Comparison of ENCODE assay signal across 22 cellular contexts in the genomic region with DNA sequence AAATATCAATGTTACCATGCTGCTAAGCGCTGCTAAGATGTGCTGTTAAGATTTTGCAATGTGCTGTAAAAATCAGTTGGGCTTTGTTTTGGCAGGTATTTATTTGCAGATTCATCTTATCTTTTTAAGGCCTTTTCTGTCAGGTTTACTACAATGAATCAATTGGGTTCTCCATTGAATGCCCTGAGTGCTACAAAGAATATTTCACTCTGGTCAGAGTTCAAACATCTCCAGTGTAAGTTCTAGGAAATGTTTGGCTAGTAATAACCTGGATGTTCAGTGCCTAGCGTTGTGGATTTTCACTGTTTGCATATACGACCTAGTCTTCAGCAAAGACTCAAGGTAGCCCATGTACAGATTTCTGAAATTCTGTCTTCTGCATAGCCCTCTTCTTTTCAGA.
"Had no signal": no experiment of that assay in that cellular context is flagged by ENCODE, and none has a peak within 500 bp of the region (broad histone marks: within the 10 kb centered on the region; RNA-seq: fewer than 3 reads in every experiment).

No MANE protein-coding gene starts in this region.

- H3K4me2 ChIP-seq: hepatocyte had no signal

- H3K4me1 ChIP-seq: testis, tibial nerve had no signal

- H3K36me3 Mint-ChIP-seq: naive B cell had no signal

- H3K36me3 ChIP-seq: left lung, neutrophil, sigmoid colon had no signal

- H3K27ac Mint-ChIP-seq: dendritic cell treated with granulocyte-macrophage colony-stimulating factor and Interleukin-4, amounts not matched to agents 40 ng/mL and 50 ng/mL, for 4 days; nephron; stimulated activated naive B cell treated with anti-CD40 and anti-IgM and Interleukin-4, amounts not matched to agents 10 μg/mL and 1 μg/mL and 100 μg/mL, for 72 hours; stimulated activated naive CD8-positive, alpha-beta T cell treated with anti-CD3 and anti-CD28 coated beads, Interleukin-15, amount 100 ng/mL, for 72 hours had no signal

- H3K4me3 ChIP-seq: esophagus squamous epithelium, hepatocyte, left lung, lung, sigmoid colon, skin epidermis, testis, tibial nerve had no signal

- H2AFZ ChIP-seq: hepatocyte had no signal

- H3K27ac ChIP-seq: esophagus squamous epithelium, hepatocyte, left lung, neutrophil, sigmoid colon, skin epidermis, testis, tibial nerve had no signal

- H3K27me3 ChIP-seq: esophagus squamous epithelium, hepatocyte, left lung, neutrophil, sigmoid colon, testis, tibial nerve had no signal

- ATAC-seq: left lung; stimulated activated naive B cell treated with anti-CD40 and anti-IgM and Interleukin-4, amounts not matched to agents 10 μg/mL and 1 μg/mL and 100 μg/mL, for 72 hours; stimulated activated naive CD8-positive, alpha-beta T cell treated with anti-CD3 and anti-CD28 coated beads, Interleukin-15, amount 100 ng/mL, for 72 hours had no signal

- DNase-seq: esophagus squamous epithelium; foreskin melanocyte; head of caudate nucleus; kidney glomerular epithelial cell; left lung; mesendoderm; naive B cell; posterior cingulate gyrus; sigmoid colon; stimulated activated CD4-positive, alpha-beta T cell treated with anti-CD3 and anti-CD28 coated beads, Interleukin-2, amount 100 ng/mL, for 24 hours; stimulated activated CD4-positive, alpha-beta T cell treated with anti-CD3 and anti-CD28 coated beads, Interleukin-4, amount 100 ng/mL, for 4 hours; stimulated activated naive B cell treated with anti-CD40 and anti-IgM and Interleukin-4, amounts not matched to agents 10 μg/mL and 1 μg/mL and 100 μg/mL, for 72 hours; stimulated activated naive CD8-positive, alpha-beta T cell treated with anti-CD3 and anti-CD28 coated beads, Interleukin-15, amount 100 ng/mL, for 72 hours; testis had no signal

- H3K4me3 Mint-ChIP-seq: central memory CD8-positive, alpha-beta T cell; dendritic cell treated with granulocyte-macrophage colony-stimulating factor and Interleukin-4, amounts not matched to agents 40 ng/mL and 50 ng/mL, for 4 days; nephron; stimulated activated naive B cell treated with anti-CD40 and anti-IgM and Interleukin-4, amounts not matched to agents 10 μg/mL and 1 μg/mL and 100 μg/mL, for 72 hours; stimulated activated naive CD8-positive, alpha-beta T cell treated with anti-CD3 and anti-CD28 coated beads, Interleukin-15, amount 100 ng/mL, for 72 hours had no signal

- H3K27me3 Mint-ChIP-seq: central memory CD8-positive, alpha-beta T cell; dendritic cell treated with granulocyte-macrophage colony-stimulating factor and Interleukin-4, amounts not matched to agents 40 ng/mL and 50 ng/mL, for 4 days; naive B cell; stimulated activated naive B cell treated with anti-CD40 and anti-IgM and Interleukin-4, amounts not matched to agents 10 μg/mL and 1 μg/mL and 100 μg/mL, for 72 hours; stimulated activated naive CD8-positive, alpha-beta T cell treated with anti-CD3 and anti-CD28 coated beads, Interleukin-15, amount 100 ng/mL, for 72 hours had no signal

- H3K9me3 ChIP-seq: esophagus squamous epithelium, left lung, neutrophil, sigmoid colon, testis, tibial nerve had no signal

- H3K4me1 Mint-ChIP-seq: nephron had no signal

- H3K9me3 Mint-ChIP-seq: central memory CD8-positive, alpha-beta T cell; dendritic cell treated with granulocyte-macrophage colony-stimulating factor and Interleukin-4, amounts not matched to agents 40 ng/mL and 50 ng/mL, for 4 days had no signal
